In the genomic region with DNA sequence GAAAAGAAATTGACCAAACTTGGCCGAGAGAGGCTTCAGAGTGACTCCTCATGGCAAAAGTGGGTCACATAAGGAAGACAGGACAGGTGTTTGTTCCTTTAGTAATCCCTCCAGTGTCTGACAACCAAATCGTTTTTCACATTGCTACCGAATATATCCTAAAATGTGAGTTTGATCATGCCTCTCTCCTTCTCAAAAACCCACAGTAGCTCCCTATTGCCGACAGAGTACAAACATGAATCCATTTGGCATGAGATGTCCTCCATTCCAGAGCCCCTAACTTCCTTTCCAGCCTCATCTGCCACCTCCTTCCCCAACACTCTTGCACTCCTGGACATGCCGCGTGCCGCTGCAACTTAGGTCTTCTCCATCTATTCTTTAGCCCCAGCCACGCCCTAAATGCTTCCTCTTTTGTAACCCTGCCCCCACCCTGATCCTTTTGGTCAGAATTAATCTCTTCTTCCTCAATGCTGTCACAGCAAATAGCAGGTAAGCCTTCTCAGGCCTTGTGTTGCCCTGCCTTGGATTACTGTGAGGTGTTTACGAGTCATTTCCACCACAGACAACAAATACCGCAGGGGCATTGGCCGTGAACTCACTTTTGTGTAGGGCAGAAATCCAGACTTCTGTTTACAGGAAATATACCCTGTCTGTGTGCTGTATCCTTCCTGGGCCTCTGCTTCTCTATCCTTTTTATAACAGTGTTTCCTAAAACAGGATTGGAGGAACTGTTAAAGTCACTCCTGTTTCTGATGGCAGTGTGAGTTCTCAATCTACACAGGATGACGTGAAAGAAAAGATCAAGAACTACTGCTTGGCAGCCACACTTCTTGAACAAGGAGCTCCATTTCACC, we compare ENCODE assay signal across 1 cellular context.
TF ChIP-seq lines count a peak whose summit lies in the region.

No MANE protein-coding gene starts in this region.

TF ChIP-seq in K562, 482 proteins besides CTCF, POLR2A, EP300 and RAD21 (continued from another document and continues in another):
- TF ChIP-seq KAT7 (CRISPR knock-in tag; IDR thresholded peaks at IDR 0.05; ENCODE audit: borderline replicate concordance), result no peak
- TF ChIP-seq MTF1 (CRISPR knock-in tag; IDR thresholded peaks at IDR 0.05; ENCODE audit: borderline replicate concordance), result no peak
- TF ChIP-seq MECOM (CRISPR knock-in tag; IDR thresholded peaks at IDR 0.05), result 0 out of 2 replicates have a peak, but pooled peaks have one; percentile 10
- no peak for TF ChIP-seq ZNF707 (CRISPR knock-in tag; conservative IDR thresholded peaks at IDR 0.05)
- no peak for TF ChIP-seq TSC22D4 (tag; IDR thresholded peaks at IDR 0.05)
- TF ChIP-seq MCM2 (IDR thresholded peaks at IDR 0.05; ENCODE audit: low read depth), result no peak
- TF ChIP-seq, protein P1, sequence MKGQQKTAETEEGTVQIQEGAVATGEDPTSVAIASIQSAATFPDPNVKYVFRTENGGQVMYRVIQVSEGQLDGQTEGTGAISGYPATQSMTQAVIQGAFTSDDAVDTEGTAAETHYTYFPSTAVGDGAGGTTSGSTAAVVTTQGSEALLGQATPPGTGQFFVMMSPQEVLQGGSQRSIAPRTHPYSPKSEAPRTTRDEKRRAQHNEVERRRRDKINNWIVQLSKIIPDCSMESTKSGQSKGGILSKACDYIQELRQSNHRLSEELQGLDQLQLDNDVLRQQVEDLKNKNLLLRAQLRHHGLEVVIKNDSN (CRISPR knock-in tag; IDR thresholded peaks at IDR 0.05), result no peak
- TF ChIP-seq ZNF133 (CRISPR knock-in tag; IDR thresholded peaks at IDR 0.05), result no peak
- peak; percentile 47 for TF ChIP-seq MYC (IDR thresholded peaks at IDR 0.05; ENCODE audit: low read depth, low read length)
- no peak for TF ChIP-seq MYC (CRISPR knock-in tag; IDR thresholded peaks at IDR 0.05; ENCODE audit: borderline replicate concordance, low read depth)
- TF ChIP-seq, protein P2, sequence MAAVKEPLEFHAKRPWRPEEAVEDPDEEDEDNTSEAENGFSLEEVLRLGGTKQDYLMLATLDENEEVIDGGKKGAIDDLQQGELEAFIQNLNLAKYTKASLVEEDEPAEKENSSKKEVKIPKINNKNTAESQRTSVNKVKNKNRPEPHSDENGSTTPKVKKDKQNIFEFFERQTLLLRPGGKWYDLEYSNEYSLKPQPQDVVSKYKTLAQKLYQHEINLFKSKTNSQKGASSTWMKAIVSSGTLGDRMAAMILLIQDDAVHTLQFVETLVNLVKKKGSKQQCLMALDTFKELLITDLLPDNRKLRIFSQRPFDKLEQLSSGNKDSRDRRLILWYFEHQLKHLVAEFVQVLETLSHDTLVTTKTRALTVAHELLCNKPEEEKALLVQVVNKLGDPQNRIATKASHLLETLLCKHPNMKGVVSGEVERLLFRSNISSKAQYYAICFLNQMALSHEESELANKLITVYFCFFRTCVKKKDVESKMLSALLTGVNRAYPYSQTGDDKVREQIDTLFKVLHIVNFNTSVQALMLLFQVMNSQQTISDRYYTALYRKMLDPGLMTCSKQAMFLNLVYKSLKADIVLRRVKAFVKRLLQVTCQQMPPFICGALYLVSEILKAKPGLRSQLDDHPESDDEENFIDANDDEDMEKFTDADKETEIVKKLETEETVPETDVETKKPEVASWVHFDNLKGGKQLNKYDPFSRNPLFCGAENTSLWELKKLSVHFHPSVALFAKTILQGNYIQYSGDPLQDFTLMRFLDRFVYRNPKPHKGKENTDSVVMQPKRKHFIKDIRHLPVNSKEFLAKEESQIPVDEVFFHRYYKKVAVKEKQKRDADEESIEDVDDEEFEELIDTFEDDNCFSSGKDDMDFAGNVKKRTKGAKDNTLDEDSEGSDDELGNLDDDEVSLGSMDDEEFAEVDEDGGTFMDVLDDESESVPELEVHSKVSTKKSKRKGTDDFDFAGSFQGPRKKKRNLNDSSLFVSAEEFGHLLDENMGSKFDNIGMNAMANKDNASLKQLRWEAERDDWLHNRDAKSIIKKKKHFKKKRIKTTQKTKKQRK (IDR thresholded peaks at IDR 0.05; ENCODE audit: borderline replicate concordance, low read depth, low read length), result no peak
- TF ChIP-seq TCF7 (IDR thresholded peaks at IDR 0.05; ENCODE audit: borderline replicate concordance), result no peak
- no peak for TF ChIP-seq ZNF24 (IDR thresholded peaks at IDR 0.05)
- TF ChIP-seq EP400 (IDR thresholded peaks at IDR 0.05), result peak; percentile 38; the same call in 1 of the 2 replicates
- TF ChIP-seq, protein P3, sequence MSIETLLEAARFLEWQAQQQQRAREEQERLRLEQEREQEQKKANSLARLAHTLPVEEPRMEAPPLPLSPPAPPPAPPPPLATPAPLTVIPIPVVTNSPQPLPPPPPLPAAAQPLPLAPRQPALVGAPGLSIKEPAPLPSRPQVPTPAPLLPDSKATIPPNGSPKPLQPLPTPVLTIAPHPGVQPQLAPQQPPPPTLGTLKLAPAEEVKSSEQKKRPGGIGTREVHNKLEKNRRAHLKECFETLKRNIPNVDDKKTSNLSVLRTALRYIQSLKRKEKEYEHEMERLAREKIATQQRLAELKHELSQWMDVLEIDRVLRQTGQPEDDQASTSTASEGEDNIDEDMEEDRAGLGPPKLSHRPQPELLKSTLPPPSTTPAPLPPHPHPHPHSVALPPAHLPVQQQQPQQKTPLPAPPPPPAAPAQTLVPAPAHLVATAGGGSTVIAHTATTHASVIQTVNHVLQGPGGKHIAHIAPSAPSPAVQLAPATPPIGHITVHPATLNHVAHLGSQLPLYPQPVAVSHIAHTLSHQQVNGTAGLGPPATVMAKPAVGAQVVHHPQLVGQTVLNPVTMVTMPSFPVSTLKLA (conservative IDR thresholded peaks at IDR 0.05), result peak in 1 of 2 experiments; percentile 42; a peak in 1 of 4 replicates
- TF ChIP-seq, protein P4, sequence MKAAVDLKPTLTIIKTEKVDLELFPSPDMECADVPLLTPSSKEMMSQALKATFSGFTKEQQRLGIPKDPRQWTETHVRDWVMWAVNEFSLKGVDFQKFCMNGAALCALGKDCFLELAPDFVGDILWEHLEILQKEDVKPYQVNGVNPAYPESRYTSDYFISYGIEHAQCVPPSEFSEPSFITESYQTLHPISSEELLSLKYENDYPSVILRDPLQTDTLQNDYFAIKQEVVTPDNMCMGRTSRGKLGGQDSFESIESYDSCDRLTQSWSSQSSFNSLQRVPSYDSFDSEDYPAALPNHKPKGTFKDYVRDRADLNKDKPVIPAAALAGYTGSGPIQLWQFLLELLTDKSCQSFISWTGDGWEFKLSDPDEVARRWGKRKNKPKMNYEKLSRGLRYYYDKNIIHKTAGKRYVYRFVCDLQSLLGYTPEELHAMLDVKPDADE (conservative IDR thresholded peaks at IDR 0.05; ENCODE audit: control insufficient read depth, low read depth, low read length), result no peak
- TF ChIP-seq SETDB1 (IDR thresholded peaks at IDR 0.05; ENCODE audit: low read length), result no peak
- TF ChIP-seq HNRNPL (IDR thresholded peaks at IDR 0.05; ENCODE audit: low read depth, low read length), result no peak
- no peak for TF ChIP-seq XRCC4 (IDR thresholded peaks at IDR 0.05; ENCODE audit: extremely low read depth, insufficient read depth, insufficient read length)
- peak; percentile 77; the same call in 1 of the 2 replicates for TF ChIP-seq HDAC2 (IDR thresholded peaks at IDR 0.05)
- peak; percentile 70; the same call in 1 of the 2 replicates for TF ChIP-seq BCOR (IDR thresholded peaks at IDR 0.05)
- TF ChIP-seq IFI16 (CRISPR knock-in tag; IDR thresholded peaks at IDR 0.05), result no peak
- TF ChIP-seq, protein P5, sequence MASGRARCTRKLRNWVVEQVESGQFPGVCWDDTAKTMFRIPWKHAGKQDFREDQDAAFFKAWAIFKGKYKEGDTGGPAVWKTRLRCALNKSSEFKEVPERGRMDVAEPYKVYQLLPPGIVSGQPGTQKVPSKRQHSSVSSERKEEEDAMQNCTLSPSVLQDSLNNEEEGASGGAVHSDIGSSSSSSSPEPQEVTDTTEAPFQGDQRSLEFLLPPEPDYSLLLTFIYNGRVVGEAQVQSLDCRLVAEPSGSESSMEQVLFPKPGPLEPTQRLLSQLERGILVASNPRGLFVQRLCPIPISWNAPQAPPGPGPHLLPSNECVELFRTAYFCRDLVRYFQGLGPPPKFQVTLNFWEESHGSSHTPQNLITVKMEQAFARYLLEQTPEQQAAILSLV (tag; IDR thresholded peaks at IDR 0.05), result no peak
- TF ChIP-seq, protein P6, sequence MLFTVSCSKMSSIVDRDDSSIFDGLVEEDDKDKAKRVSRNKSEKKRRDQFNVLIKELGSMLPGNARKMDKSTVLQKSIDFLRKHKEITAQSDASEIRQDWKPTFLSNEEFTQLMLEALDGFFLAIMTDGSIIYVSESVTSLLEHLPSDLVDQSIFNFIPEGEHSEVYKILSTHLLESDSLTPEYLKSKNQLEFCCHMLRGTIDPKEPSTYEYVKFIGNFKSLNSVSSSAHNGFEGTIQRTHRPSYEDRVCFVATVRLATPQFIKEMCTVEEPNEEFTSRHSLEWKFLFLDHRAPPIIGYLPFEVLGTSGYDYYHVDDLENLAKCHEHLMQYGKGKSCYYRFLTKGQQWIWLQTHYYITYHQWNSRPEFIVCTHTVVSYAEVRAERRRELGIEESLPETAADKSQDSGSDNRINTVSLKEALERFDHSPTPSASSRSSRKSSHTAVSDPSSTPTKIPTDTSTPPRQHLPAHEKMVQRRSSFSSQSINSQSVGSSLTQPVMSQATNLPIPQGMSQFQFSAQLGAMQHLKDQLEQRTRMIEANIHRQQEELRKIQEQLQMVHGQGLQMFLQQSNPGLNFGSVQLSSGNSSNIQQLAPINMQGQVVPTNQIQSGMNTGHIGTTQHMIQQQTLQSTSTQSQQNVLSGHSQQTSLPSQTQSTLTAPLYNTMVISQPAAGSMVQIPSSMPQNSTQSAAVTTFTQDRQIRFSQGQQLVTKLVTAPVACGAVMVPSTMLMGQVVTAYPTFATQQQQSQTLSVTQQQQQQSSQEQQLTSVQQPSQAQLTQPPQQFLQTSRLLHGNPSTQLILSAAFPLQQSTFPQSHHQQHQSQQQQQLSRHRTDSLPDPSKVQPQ (CRISPR knock-in tag; IDR thresholded peaks at IDR 0.05; ENCODE audit: borderline replicate concordance), result no peak
- no peak for TF ChIP-seq NRF1 (conservative IDR thresholded peaks at IDR 0.05 in 1 of 2, IDR thresholded peaks at IDR 0.05 in 1 of 2)
- no peak for TF ChIP-seq KLF6 (CRISPR knock-in tag; IDR thresholded peaks at IDR 0.05; ENCODE audit: borderline replicate concordance)
- TF ChIP-seq TRIM28 (IDR thresholded peaks at IDR 0.05), result no peak
- TF ChIP-seq ARID1B (IDR thresholded peaks at IDR 0.05), result peak; percentile 34; the same call in 1 of the 2 replicates
- no peak for TF ChIP-seq NR4A1 (CRISPR knock-in tag; IDR thresholded peaks at IDR 0.05)
- no peak for TF ChIP-seq NR4A1 (tag; IDR thresholded peaks at IDR 0.05)
- no peak for TF ChIP-seq MEF2A (IDR thresholded peaks at IDR 0.05; ENCODE audit: control insufficient read depth, low read depth, low read length)
- TF ChIP-seq SMARCA4 (IDR thresholded peaks at IDR 0.05), result 0 out of 2 replicates have a peak, but pooled peaks have one; percentile 38
- no peak for TF ChIP-seq SMARCC2 (IDR thresholded peaks at IDR 0.05; ENCODE audit: low read depth)
- TF ChIP-seq MTA2 (IDR thresholded peaks at IDR 0.05; ENCODE audit: low read depth), result no peak
- TF ChIP-seq ZNF232 (CRISPR knock-in tag; IDR thresholded peaks at IDR 0.05), result no peak
- no peak for TF ChIP-seq KDM5B (IDR thresholded peaks at IDR 0.05; ENCODE audit: insufficient replicate concordance, low read depth, low read length)
- TF ChIP-seq ZEB2 (IDR thresholded peaks at IDR 0.05), result peak; percentile 36; the same call in 1 of the 2 replicates
- no peak for TF ChIP-seq GATA2 (CRISPR knock-in tag; IDR thresholded peaks at IDR 0.05)
- TF ChIP-seq BRD9 (IDR thresholded peaks at IDR 0.05; ENCODE audit: low read depth, partially characterized antibody), result no peak
- no peak for TF ChIP-seq PURB (CRISPR knock-in tag; IDR thresholded peaks at IDR 0.05; ENCODE audit: low read depth)
- no peak for TF ChIP-seq RBBP5 (IDR thresholded peaks at IDR 0.05; ENCODE audit: borderline replicate concordance, insufficient read depth, low read length, poor library complexity, severe bottlenecking)
- no peak for TF ChIP-seq SMAD3 (CRISPR knock-in tag; conservative IDR thresholded peaks at IDR 0.05)
- peak; percentile 67; the same call in 1 of the 2 replicates for TF ChIP-seq SOX6 (IDR thresholded peaks at IDR 0.05)
- TF ChIP-seq, protein P7, sequence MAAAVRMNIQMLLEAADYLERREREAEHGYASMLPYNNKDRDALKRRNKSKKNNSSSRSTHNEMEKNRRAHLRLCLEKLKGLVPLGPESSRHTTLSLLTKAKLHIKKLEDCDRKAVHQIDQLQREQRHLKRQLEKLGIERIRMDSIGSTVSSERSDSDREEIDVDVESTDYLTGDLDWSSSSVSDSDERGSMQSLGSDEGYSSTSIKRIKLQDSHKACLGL (CRISPR knock-in tag; IDR thresholded peaks at IDR 0.05; ENCODE audit: borderline replicate concordance, poor library complexity, severe bottlenecking), result no peak
- no peak for TF ChIP-seq TAF15 (IDR thresholded peaks at IDR 0.05; ENCODE audit: low read depth, low read length)
- TF ChIP-seq GABPA (tag; conservative IDR thresholded peaks at IDR 0.05; ENCODE audit: low read depth), result no peak
- no peak for TF ChIP-seq KLF13 (tag; IDR thresholded peaks at IDR 0.05; ENCODE audit: borderline replicate concordance, low read depth)
- no peak for TF ChIP-seq ZNF311 (CRISPR knock-in tag; IDR thresholded peaks at IDR 0.05)
- no peak for TF ChIP-seq SAFB2 (IDR thresholded peaks at IDR 0.05; ENCODE audit: borderline replicate concordance, low read depth, low read length, severe bottlenecking)
- TF ChIP-seq, protein P8, sequence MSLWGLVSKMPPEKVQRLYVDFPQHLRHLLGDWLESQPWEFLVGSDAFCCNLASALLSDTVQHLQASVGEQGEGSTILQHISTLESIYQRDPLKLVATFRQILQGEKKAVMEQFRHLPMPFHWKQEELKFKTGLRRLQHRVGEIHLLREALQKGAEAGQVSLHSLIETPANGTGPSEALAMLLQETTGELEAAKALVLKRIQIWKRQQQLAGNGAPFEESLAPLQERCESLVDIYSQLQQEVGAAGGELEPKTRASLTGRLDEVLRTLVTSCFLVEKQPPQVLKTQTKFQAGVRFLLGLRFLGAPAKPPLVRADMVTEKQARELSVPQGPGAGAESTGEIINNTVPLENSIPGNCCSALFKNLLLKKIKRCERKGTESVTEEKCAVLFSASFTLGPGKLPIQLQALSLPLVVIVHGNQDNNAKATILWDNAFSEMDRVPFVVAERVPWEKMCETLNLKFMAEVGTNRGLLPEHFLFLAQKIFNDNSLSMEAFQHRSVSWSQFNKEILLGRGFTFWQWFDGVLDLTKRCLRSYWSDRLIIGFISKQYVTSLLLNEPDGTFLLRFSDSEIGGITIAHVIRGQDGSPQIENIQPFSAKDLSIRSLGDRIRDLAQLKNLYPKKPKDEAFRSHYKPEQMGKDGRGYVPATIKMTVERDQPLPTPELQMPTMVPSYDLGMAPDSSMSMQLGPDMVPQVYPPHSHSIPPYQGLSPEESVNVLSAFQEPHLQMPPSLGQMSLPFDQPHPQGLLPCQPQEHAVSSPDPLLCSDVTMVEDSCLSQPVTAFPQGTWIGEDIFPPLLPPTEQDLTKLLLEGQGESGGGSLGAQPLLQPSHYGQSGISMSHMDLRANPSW (CRISPR knock-in tag; IDR thresholded peaks at IDR 0.05), result no peak
- TF ChIP-seq HIVEP1 (CRISPR knock-in tag; IDR thresholded peaks at IDR 0.05), result no peak
- TF ChIP-seq POLR3G (IDR thresholded peaks at IDR 0.05; ENCODE audit: extremely low read depth, insufficient read length, insufficient replicate concordance), result no peak
- TF ChIP-seq ZBTB1 (CRISPR knock-in tag; IDR thresholded peaks at IDR 0.05; ENCODE audit: borderline replicate concordance, low read depth), result no peak
- no peak for TF ChIP-seq PHB (CRISPR knock-in tag; IDR thresholded peaks at IDR 0.05)
- TF ChIP-seq CBX8 (IDR thresholded peaks at IDR 0.05; ENCODE audit: borderline replicate concordance, extremely low read depth, low read depth, low read length, poor library complexity, severe bottlenecking), result no peak
- TF ChIP-seq PPARD (CRISPR knock-in tag; IDR thresholded peaks at IDR 0.05), result no peak
- peak; percentile 41; the same call in 1 of the 2 replicates for TF ChIP-seq BHLHE40 (IDR thresholded peaks at IDR 0.05; ENCODE audit: low read length)
- TF ChIP-seq MTA1 (IDR thresholded peaks at IDR 0.05; ENCODE audit: borderline replicate concordance), result no peak
